In genomic region chr4:120066525-120067333, GRCh38 we compare ENCODE assay signal across 7 cellular contexts.
DNase-seq lines count a peak whose midpoint lies in the region; ATAC-seq, FAIRE-seq and TF ChIP-seq lines count a peak whose summit lies in the region.

Gene MAD2L1, minus strand, starts transcription at chr4:120066848. Its CDS starts 114 bp downstream, at chr4:120066734.

- peak within 1 kb of the TSS; percentile 97 for H3K27ac ChIP-seq in rectal smooth muscle tissue (ENCODE audit: low read depth, low read length)

- DNase-seq in GM18507 (ENCODE audit: extremely low spot score, insufficient read length, low read depth) (peak; percentile 95), NCI-H2029 treated with DMSO at 0.1 percent for 48 hours (lab: John Stamatoyannopoulos, UW) (peak; percentile 92), T-helper 9 cell (peak; percentile 97), astrocyte of the cerebellum (ENCODE audit: low read depth) (peak; percentile 97), hepatic stellate cell (ENCODE audit: low spot score) (peak; percentile 94)

- FAIRE-seq in GM18507 (lab: Jason Lieb, UNC) = peak; percentile 100

- H3K9ac ChIP-seq in rectal smooth muscle tissue (ENCODE audit: low read length) = peak within 1 kb of the TSS; percentile 86

- no peak for TF ChIP-seq CTCF in astrocyte of the cerebellum (IDR thresholded peaks at IDR 0.05; ENCODE audit: low read depth, low read length, missing control alignments)

- peaks cover 8% of the 10 kb centered on the region for H3K4me1 ChIP-seq in rectal smooth muscle tissue (ENCODE audit: control insufficient read depth, insufficient read depth, low read length)

- H3K36me3 ChIP-seq in rectal smooth muscle tissue (ENCODE audit: control insufficient read depth, insufficient read depth, low read length) = no peaks in the 10 kb centered on the region

- ATAC-seq in HG02981 (IDR thresholded peaks at IDR 0.05; ENCODE audit: unreplicated experiment) = peak; percentile 90

- in situ Hi-C loops in astrocyte of the cerebellum (cut with HindIII; ENCODE audit: low sequenced_read_pairs) = no loop called here

- no peaks in the 10 kb centered on the region for H3K27me3 ChIP-seq in rectal smooth muscle tissue (ENCODE audit: control insufficient read depth, insufficient read depth, low read length)

- H3K4me3 ChIP-seq in astrocyte of the cerebellum (ENCODE audit: low read depth, low read length) (peak within 1 kb of the TSS; percentile 77), rectal smooth muscle tissue (ENCODE audit: low read length) (peak within 1 kb of the TSS; percentile 88)

Comparison
In these comparisons a context has a peak if more than half of its experiments do, and no peak if none do; other contexts are left out.
1. Peak in every context shown above with its lines: DNase-seq, ATAC-seq, H3K4me3 ChIP-seq and H3K27ac ChIP-seq.